Comparison of ENCODE assay signal across 8 cellular contexts in the genomic region with DNA sequence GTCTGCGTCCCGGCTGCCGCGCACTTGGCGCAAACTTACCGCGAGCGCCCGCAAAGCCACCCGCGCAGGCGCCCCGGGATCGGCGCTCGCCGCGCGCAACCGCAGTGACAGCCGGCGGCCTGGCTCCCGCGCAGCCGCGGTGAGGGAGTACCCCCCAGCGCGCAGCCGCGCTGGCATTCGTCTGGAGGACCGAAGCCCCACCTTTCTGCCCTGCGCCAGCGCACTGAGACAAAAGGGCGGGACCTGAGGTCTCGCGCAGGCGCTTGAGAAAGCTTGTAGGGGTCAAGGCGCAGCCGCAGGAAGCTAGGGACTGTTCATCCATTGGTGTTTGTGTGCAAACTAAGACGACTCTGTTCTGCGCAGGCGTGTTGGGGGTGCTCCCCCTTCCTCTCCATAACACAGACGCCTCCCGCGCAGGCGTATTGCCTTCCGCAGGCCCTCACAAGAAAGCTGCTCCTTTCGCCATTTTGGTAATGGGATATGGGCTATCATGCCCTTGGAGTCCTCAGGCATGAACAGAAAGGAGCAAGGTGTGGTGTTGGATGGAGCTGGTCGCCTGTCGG. TPM values are rescaled to one million over a fixed set of nuclear protein-coding genes. Genes with fewer than 3 reads are reported as not detected.
DNase-seq lines count a peak whose midpoint lies in the region; ATAC-seq and TF ChIP-seq lines count a peak whose summit lies in the region.

A gene (minus strand): TSS at position 91 of the 563 bp plus-strand sequence. CDS start 558 bp downstream, outside the sequence.

- H3K4me3 ChIP-seq in choroid plexus epithelial cell (ENCODE audit: low read depth, low read length): peak within 1 kb of the TSS; percentile 88

- POLR2A ChIA-PET in activated CD4-positive, alpha-beta T cell treated with anti-CD3 and anti-CD28 coated beads for 36 hours (lab: Charles Lee): interaction anchor here (0.5 to 1.6 kb wide), 10 partner anchors 24 to 380 kb away, joined by 3 to 19 read pairs (median 4); a partner anchor contains a TSS

- H3K27me3 Mint-ChIP-seq in activated CD4-positive, alpha-beta T cell treated with anti-CD3 and anti-CD28 coated beads for 36 hours: no peaks in the 10 kb centered on the region

- H3K4me1 Mint-ChIP-seq in activated CD4-positive, alpha-beta T cell treated with anti-CD3 and anti-CD28 coated beads for 36 hours: peaks cover 23% of the 10 kb centered on the region

- peak; percentile 99 for DNase-seq in AG20443 (ENCODE audit: low spot score)
- DNase-seq in GM19238 (ENCODE audit: insufficient read length, low spot score): peak; percentile 90
- DNase-seq in NCI-H524 (lab: John Stamatoyannopoulos, UW): peak; percentile 100
- peak; percentile 100 for DNase-seq in activated CD4-positive, alpha-beta T cell treated with anti-CD3 and anti-CD28 coated beads for 36 hours
- peak; percentile 100 for DNase-seq in choroid plexus epithelial cell (ENCODE audit: low read depth)
- DNase-seq in kidney glomerular epithelial cell (lab: John Stamatoyannopoulos, UW): peak; percentile 100
- peak; percentile 94 to 100 for DNase-seq in stimulated activated CD4-positive, alpha-beta T cell treated with anti-CD3 and anti-CD28 coated beads, Interleukin-1b, Interleukin-23, amount 100 ng/mL, for 1 hour (ENCODE audit: low read depth in 2 of 2)

- intact Hi-C loops in activated CD4-positive, alpha-beta T cell treated with anti-CD3 and anti-CD28 coated beads for 36 hours (cut with DNase I, micrococcal nuclease): loop anchor here (1.0 to 5.0 kb wide), 11 partner anchors 94 to 666 kb away; a partner anchor contains a TSS

- no peak for TF ChIP-seq CTCF in choroid plexus epithelial cell (conservative IDR thresholded peaks at IDR 0.05; ENCODE audit: low read depth, low read length)

- H3K27ac Mint-ChIP-seq in activated CD4-positive, alpha-beta T cell treated with anti-CD3 and anti-CD28 coated beads for 36 hours: peak within 1 kb of the TSS; percentile 93

- peak; percentile 60 for ATAC-seq in HG03442 (IDR thresholded peaks at IDR 0.05; ENCODE audit: unreplicated experiment)
- peak; percentile 70 for ATAC-seq in activated CD4-positive, alpha-beta T cell treated with anti-CD3 and anti-CD28 coated beads for 36 hours

- peaks cover 28% of the 10 kb centered on the region for H3K36me3 Mint-ChIP-seq in activated CD4-positive, alpha-beta T cell treated with anti-CD3 and anti-CD28 coated beads for 36 hours (ENCODE audit: low read depth)

- no peaks in the 10 kb centered on the region for H3K9me3 Mint-ChIP-seq in activated CD4-positive, alpha-beta T cell treated with anti-CD3 and anti-CD28 coated beads for 36 hours (ENCODE audit: low read depth)

- H3K4me3 Mint-ChIP-seq in activated CD4-positive, alpha-beta T cell treated with anti-CD3 and anti-CD28 coated beads for 36 hours: no peak within 1 kb of the TSS

- CTCF ChIA-PET in activated CD4-positive, alpha-beta T cell treated with anti-CD3 and anti-CD28 coated beads for 36 hours (lab: Charles Lee): interaction anchor here (0.5 to 5.9 kb wide), 21 partner anchors 8 to 564 kb away, joined by 3 to 94 read pairs (median 3); a partner anchor contains a TSS

RNA-seq across cellular contexts. Expression of the gene that starts here (rescaled TPM):
- total RNA-seq in activated CD4-positive, alpha-beta T cell treated with anti-CD3 and anti-CD28 coated beads for 36 hours: 10 to 100 TPM; 48.6 to 52.3 TPM

Comparison
In these comparisons a context has a peak if more than half of its experiments do, and no peak if none do; other contexts are left out.
1. Peak in every context shown above with its lines: DNase-seq, ATAC-seq and H3K4me3 ChIP-seq.